Comparison of ENCODE assay signal across 1 cellular context in the genomic region with DNA sequence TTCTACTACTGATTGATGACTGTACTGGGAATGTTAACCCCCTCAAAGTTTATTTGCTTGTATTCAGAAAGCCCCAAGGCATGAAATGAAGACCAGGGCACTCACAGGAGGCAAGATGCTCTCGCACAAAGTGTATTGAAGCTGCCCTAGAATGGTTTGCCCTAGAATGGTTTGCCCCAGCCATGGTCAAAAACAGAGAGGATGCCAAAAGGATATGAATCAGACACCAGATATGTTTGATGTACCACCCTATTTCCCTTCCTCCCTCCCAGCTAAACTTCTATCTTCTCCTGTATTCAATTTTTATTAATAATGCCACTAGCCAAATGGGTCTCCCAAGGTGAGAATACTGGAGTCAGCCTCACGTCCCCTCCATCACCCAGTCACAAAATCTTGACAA.
TF ChIP-seq lines count a peak whose summit lies in the region.

No MANE protein-coding gene starts in this region.

TF ChIP-seq in IMR-90, 13 proteins besides CTCF, POLR2A, EP300 and RAD21 (continued from another document):
- TF ChIP-seq, protein P1, sequence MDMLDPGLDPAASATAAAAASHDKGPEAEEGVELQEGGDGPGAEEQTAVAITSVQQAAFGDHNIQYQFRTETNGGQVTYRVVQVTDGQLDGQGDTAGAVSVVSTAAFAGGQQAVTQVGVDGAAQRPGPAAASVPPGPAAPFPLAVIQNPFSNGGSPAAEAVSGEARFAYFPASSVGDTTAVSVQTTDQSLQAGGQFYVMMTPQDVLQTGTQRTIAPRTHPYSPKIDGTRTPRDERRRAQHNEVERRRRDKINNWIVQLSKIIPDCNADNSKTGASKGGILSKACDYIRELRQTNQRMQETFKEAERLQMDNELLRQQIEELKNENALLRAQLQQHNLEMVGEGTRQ (IDR thresholded peaks at IDR 0.05; ENCODE audit: low read depth, low read length) = no peak
- no peak for TF ChIP-seq SMC3 (IDR thresholded peaks at IDR 0.05; ENCODE audit: low read depth, low read length)
TF ChIP-seq in IMR-90: peak in this region for 0.
